15 cellular contexts compared by ENCODE assay signal in genomic region chr6:99013145-99013544, GRCh38.
DNase-seq lines count a peak whose midpoint lies in the region; FAIRE-seq and TF ChIP-seq lines count a peak whose summit lies in the region.
"Had no signal": no experiment of that assay in that cellular context is flagged by ENCODE, and none has a peak within 500 bp of the region (broad histone marks: within the 10 kb centered on the region; RNA-seq: fewer than 3 reads in every experiment).

No MANE protein-coding gene starts in this region.

- no peaks in the 10 kb centered on the region for H3K9me3 Mint-ChIP-seq in dendritic cell treated with granulocyte-macrophage colony-stimulating factor and Interleukin-4, amounts not matched to agents 40 ng/mL and 50 ng/mL, for 4 days
- H3K9me3 Mint-ChIP-seq: naive thymus-derived CD8-positive, alpha-beta T cell; stimulated activated naive B cell treated with anti-CD40 and anti-IgM and Interleukin-4, amounts not matched to agents 10 μg/mL and 1 μg/mL and 100 μg/mL, for 72 hours had no signal

- H3K4me2 ChIP-seq in osteoblast (ENCODE audit: insufficient read depth, low read length): peak overlapping the region; percentile 66

- FAIRE-seq in RCC 7860 (lab: Jason Lieb, UNC): peak; percentile 98
- FAIRE-seq: colon had no signal

- no peak overlapping the region for H3K4me3 ChIP-seq in osteoblast (ENCODE audit: insufficient read depth, low read length)

- H3K4me3 Mint-ChIP-seq in dendritic cell treated with granulocyte-macrophage colony-stimulating factor and Interleukin-4, amounts not matched to agents 40 ng/mL and 50 ng/mL, for 4 days: no peak overlapping the region
- H3K4me3 Mint-ChIP-seq: naive thymus-derived CD8-positive, alpha-beta T cell; stimulated activated naive B cell treated with anti-CD40 and anti-IgM and Interleukin-4, amounts not matched to agents 10 μg/mL and 1 μg/mL and 100 μg/mL, for 72 hours had no signal

- peak overlapping the region; percentile 76 for H3K27ac ChIP-seq in osteoblast (ENCODE audit: low read depth, low read length)
- H3K27ac ChIP-seq: WERI-Rb-1 had no signal

- H3K27me3 ChIP-seq in osteoblast (ENCODE audit: insufficient read depth, low read length): no peaks in the 10 kb centered on the region

- no peaks in the 10 kb centered on the region for H3K36me3 Mint-ChIP-seq in dendritic cell treated with granulocyte-macrophage colony-stimulating factor and Interleukin-4, amounts not matched to agents 40 ng/mL and 50 ng/mL, for 4 days (ENCODE audit: low read depth)
- H3K36me3 Mint-ChIP-seq: naive thymus-derived CD8-positive, alpha-beta T cell; stimulated activated naive B cell treated with anti-CD40 and anti-IgM and Interleukin-4, amounts not matched to agents 10 μg/mL and 1 μg/mL and 100 μg/mL, for 72 hours had no signal

- peaks cover 28% of the 10 kb centered on the region for H3K4me1 Mint-ChIP-seq in dendritic cell treated with granulocyte-macrophage colony-stimulating factor and Interleukin-4, amounts not matched to agents 40 ng/mL and 50 ng/mL, for 4 days (ENCODE audit: low read depth)
- H3K4me1 Mint-ChIP-seq: naive thymus-derived CD8-positive, alpha-beta T cell; stimulated activated naive B cell treated with anti-CD40 and anti-IgM and Interleukin-4, amounts not matched to agents 10 μg/mL and 1 μg/mL and 100 μg/mL, for 72 hours had no signal

- H3K27me3 Mint-ChIP-seq in dendritic cell treated with granulocyte-macrophage colony-stimulating factor and Interleukin-4, amounts not matched to agents 40 ng/mL and 50 ng/mL, for 4 days: no peaks in the 10 kb centered on the region

- DNase-seq in GM03348 (ENCODE audit: low spot score) (peak; percentile 56), RCC 7860 (ENCODE audit: low spot score) (peak; percentile 98), osteoblast (ENCODE audit: insufficient read length, low spot score, missing footprints) (peak; percentile 75), activated gamma-delta T cell (lab: John Stamatoyannopoulos, UW) (no peak), NCI-H128 (lab: John Stamatoyannopoulos, UW; ENCODE audit: unreplicated experiment) (no peak), NOMO-1 (lab: John Stamatoyannopoulos, UW; ENCODE audit: unreplicated experiment in 2 of 2) (no peak), ureter (ENCODE audit: low spot score) (no peak)
- DNase-seq: DMS79 treated with DMSO at 0.1 percent for 48 hours; hypothalamus; naive thymus-derived CD8-positive, alpha-beta T cell; NCI-H82; stimulated activated naive B cell treated with anti-CD40 and anti-IgM and Interleukin-4, amounts not matched to agents 10 μg/mL and 1 μg/mL and 100 μg/mL, for 72 hours; WERI-Rb-1 had no signal

- H3K79me2 ChIP-seq in osteoblast (ENCODE audit: insufficient read depth, low read length): no peaks in the 10 kb centered on the region

- no peak for TF ChIP-seq CTCF in osteoblast (IDR thresholded peaks at IDR 0.05; ENCODE audit: extremely low read depth, low read depth, low read length)

- intact Hi-C loops in dendritic cell treated with granulocyte-macrophage colony-stimulating factor and Interleukin-4, amounts not matched to agents 40 ng/mL and 50 ng/mL, for 4 days (cut with micrococcal nuclease): no loop called here

- H3K36me3 ChIP-seq in osteoblast (ENCODE audit: insufficient read depth, low read length): no peaks in the 10 kb centered on the region
- H3K36me3 ChIP-seq: WERI-Rb-1 had no signal

- H2AFZ ChIP-seq in osteoblast (ENCODE audit: low read length): no peak overlapping the region

- H4K20me1 ChIP-seq in osteoblast (ENCODE audit: insufficient read depth, low read length): no peaks in the 10 kb centered on the region

- peak overlapping the region; percentile 52 for H3K27ac Mint-ChIP-seq in dendritic cell treated with granulocyte-macrophage colony-stimulating factor and Interleukin-4, amounts not matched to agents 40 ng/mL and 50 ng/mL, for 4 days
- H3K27ac Mint-ChIP-seq: naive thymus-derived CD8-positive, alpha-beta T cell; stimulated activated naive B cell treated with anti-CD40 and anti-IgM and Interleukin-4, amounts not matched to agents 10 μg/mL and 1 μg/mL and 100 μg/mL, for 72 hours had no signal

- no peaks in the 10 kb centered on the region for H3K9me3 ChIP-seq in osteoblast (ENCODE audit: low read depth, low read length)

- peaks cover 19% of the 10 kb centered on the region for H3K4me1 ChIP-seq in osteoblast (ENCODE audit: insufficient read depth, low read length)

Comparison
In these comparisons a context has a peak if more than half of its experiments do, and no peak if none do; other contexts are left out.
1. DNase-seq: peak in GM03348 (single experiment), RCC 7860 (single experiment) and osteoblast (single experiment); none in activated gamma-delta T cell (single experiment), NCI-H128 (single experiment), NOMO-1 (0 of 2) and ureter (single experiment).